32 cellular contexts compared by ENCODE assay signal in the genomic region with DNA sequence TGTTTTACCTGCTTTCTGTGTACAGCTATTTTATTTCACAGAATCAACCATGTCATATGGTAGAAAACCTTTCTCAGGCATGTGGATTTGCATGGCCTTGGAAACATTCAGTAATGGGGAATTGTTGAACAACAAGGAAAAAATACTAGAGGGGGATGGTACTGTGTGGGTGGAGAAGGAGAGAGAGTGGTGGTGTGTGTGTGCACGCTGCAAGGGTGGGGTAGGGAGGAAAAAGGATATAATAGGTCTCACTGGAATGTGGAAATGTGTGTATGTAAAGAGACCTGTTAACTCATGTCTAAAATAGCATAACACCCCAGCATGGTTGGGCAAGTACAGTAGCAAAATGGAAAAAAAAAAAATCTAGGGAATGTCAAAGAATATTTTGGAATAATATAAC.
A peak's percentile ranks its signal among the peaks of the same experiment; 100 is the strongest.
DNase-seq lines count a peak whose midpoint lies in the region; ATAC-seq and TF ChIP-seq lines count a peak whose summit lies in the region.
"Had no signal": no experiment of that assay in that cellular context is flagged by ENCODE, and none has a peak within 500 bp of the region (broad histone marks: within the 10 kb centered on the region; RNA-seq: fewer than 3 reads in every experiment).

No MANE protein-coding gene starts in this region.

- H3K14ac ChIP-seq in neuronal stem cell (ENCODE audit: low read length), result no peak overlapping the region

- H3K36me3 Mint-ChIP-seq in WTC11, result no peaks in the 10 kb centered on the region
- H3K36me3 Mint-ChIP-seq: activated CD4-positive, alpha-beta memory T cell treated with anti-CD3 and anti-CD28 coated beads for 36 hours; CD4-positive, CD25-positive, alpha-beta regulatory T cell; natural killer cell had no signal

- H4K91ac ChIP-seq in neuronal stem cell (ENCODE audit: low read depth, low read length, poor library complexity), result no peak overlapping the region

- no peaks in the 10 kb centered on the region for H3K9me2 ChIP-seq in HCT116 (ENCODE audit: insufficient read depth)

- no peaks in the 10 kb centered on the region for H3K79me1 ChIP-seq in neuronal stem cell (ENCODE audit: low read depth, low read length)

- TF ChIP-seq CTCF in HCT116 (IDR thresholded peaks at IDR 0.05 in 2 of 3, conservative IDR thresholded peaks at IDR 0.05 in 1 of 3; ENCODE audit: borderline replicate concordance in 1 of 3, insufficient read depth in 1 of 3, low read depth in 2 of 3, low read length in 2 of 3), result no peak
- no peak for TF ChIP-seq CTCF in WTC11 (IDR thresholded peaks at IDR 0.05)
- no peak for TF ChIP-seq CTCF in GM13976 (IDR thresholded peaks at IDR 0.05; ENCODE audit: borderline replicate concordance, control extremely low read depth, extremely low read depth, insufficient read depth, missing control alignments)

- H3K9ac ChIP-seq in HCT116 (ENCODE audit: low read length) (no peak overlapping the region), neuronal stem cell (ENCODE audit: low read depth, low read length, poor library complexity) (no peak overlapping the region)

- TF ChIP-seq POLR2A in HCT116 (IDR thresholded peaks at IDR 0.05; ENCODE audit: borderline replicate concordance, extremely low read depth, insufficient read depth, insufficient read length), result no peak

- DNase-seq in HCT116 (ENCODE audit: low read depth, low spot score) (no peak), WTC11 (ENCODE audit: low spot score) (no peak), epithelial cell of prostate (ENCODE audit: low read depth, low spot score) (peak; percentile 29), neuronal stem cell (ENCODE audit: low spot score) (no peak), GM13976 (ENCODE audit: low spot score) (no peak), AG08396 (ENCODE audit: low spot score) (no peak)
- no peak for DNase-seq in central memory CD4-positive, alpha-beta T cell
- DNase-seq: activated CD4-positive, alpha-beta memory T cell treated with anti-CD3 and anti-CD28 coated beads for 36 hours; activated CD4-positive, CD25-positive, alpha-beta regulatory T cell treated with anti-CD3 and anti-CD28 coated beads, Interleukin-2, amount 50 U/mL, for 72 hours; activated naive CD4-positive, alpha-beta T cell treated with Interleukin-2 at 50 U/mL for 16 hours; AML-193; Calu3; CD4-positive, CD25-positive, alpha-beta regulatory T cell; DMS79 treated with DMSO at 0.1 percent for 48 hours; erythroblast; GDM1; GOT3; heart left ventricle; Kasumi-1; kidney; lower lobe of right lung; mucosa of descending colon; natural killer cell; NCI-H1417; NCI-H2081 treated with DMSO at 0.1 percent for 48 hours; SHP77 treated with DMSO at 0.1 percent for 48 hours; small intestine; stimulated activated CD4-positive, alpha-beta T cell treated with anti-CD3 and anti-CD28 coated beads, Interleukin-1b, Interleukin-23, amount 100 ng/mL, for 48 hours; stimulated activated naive CD8-positive, alpha-beta T cell treated with anti-CD3 and anti-CD28 coated beads, Interleukin-15, Interleukin-2, amounts not matched to agents 100 U/mL and 50 U/mL, for 24 hours; T-helper 2 cell had no signal

- CTCF ChIA-PET in HCT116 (lab: Charles Lee) (no interaction called here), WTC11 (lab: Charles Lee) (no interaction called here)

- no peak overlapping the region for H2AK5ac ChIP-seq in neuronal stem cell (ENCODE audit: low read depth, low read length)

- no peak overlapping the region for H3K18ac ChIP-seq in neuronal stem cell (ENCODE audit: low read length)

- RAD21 ChIA-PET in HCT116 (lab: Charles Lee; ENCODE audit: low non-redundant PET in 1 of 2, low total read pairs in 2 of 2, uncharacterized antibody in 2 of 2, unreplicated experiment in 2 of 2), result no interaction called here

- no peak overlapping the region for H2BK12ac ChIP-seq in neuronal stem cell (ENCODE audit: low read length)

- H3K4me1 Mint-ChIP-seq in WTC11, result peaks cover 25% of the 10 kb centered on the region
- H3K4me1 Mint-ChIP-seq: CD4-positive, CD25-positive, alpha-beta regulatory T cell had no signal

- no peak overlapping the region for H3K4ac ChIP-seq in neuronal stem cell (ENCODE audit: low read length)

- no peaks in the 10 kb centered on the region; a peak in 1 of 4 replicates for H3K4me1 ChIP-seq in HCT116 (ENCODE audit: control insufficient read depth in 1 of 2, insufficient read depth in 2 of 2, low read length in 2 of 2)
- H3K4me1 ChIP-seq in neuronal stem cell (ENCODE audit: control insufficient read depth in 2 of 2, insufficient read depth in 1 of 2, low read depth in 1 of 2, low read length in 2 of 2), result peaks cover 5 to 18% of the 10 kb centered on the region in 2 donors
- H3K4me1 ChIP-seq: A549, lower lobe of right lung had no signal

- in situ Hi-C loops in GM13976 (cut with MboI; ENCODE audit: low sequenced_read_pairs, unreplicated experiment), result no loop called here

- H3K27ac ChIP-seq in HCT116 (ENCODE audit: low read depth, low read length) (no peak overlapping the region), epithelial cell of prostate (peak overlapping the region; percentile 38), neuronal stem cell (replicated peaks; ENCODE audit: low read length) (no peak overlapping the region)
- H3K27ac ChIP-seq: A549, heart left ventricle, lower lobe of right lung had no signal

- no peaks in the 10 kb centered on the region; the same call in 1 of the 2 replicates for H3K27me3 Mint-ChIP-seq in WTC11 (ENCODE audit: low read depth)
- H3K27me3 Mint-ChIP-seq: activated CD4-positive, alpha-beta memory T cell treated with anti-CD3 and anti-CD28 coated beads for 36 hours had no signal

- no peak overlapping the region for H3K23ac ChIP-seq in neuronal stem cell (ENCODE audit: low read depth, low read length, poor library complexity)

- H4K8ac ChIP-seq in neuronal stem cell (ENCODE audit: low read depth, low read length), result no peak overlapping the region

- intact Hi-C loops in HCT116 (cut with micrococcal nuclease), result no loop called here

- H4K20me1 ChIP-seq in HCT116 (ENCODE audit: insufficient read depth), result no peaks in the 10 kb centered on the region

- H3K4me2 ChIP-seq in HCT116 (ENCODE audit: low read length), result no peak overlapping the region
- no peak overlapping the region for H3K4me2 ChIP-seq in neuronal stem cell (ENCODE audit: insufficient read depth, low read length, poor library complexity, severe bottlenecking)
- H3K4me2 ChIP-seq: A549 had no signal

- H3K4me3 ChIP-seq in HCT116 (replicated peaks in 1 of 2; ENCODE audit: low read depth in 1 of 2, low read length in 2 of 2), result no peak overlapping the region
- no peak overlapping the region for H3K4me3 ChIP-seq in neuronal stem cell (ENCODE audit: low read length in 2 of 2)
- H3K4me3 ChIP-seq: A549, heart left ventricle, lower lobe of right lung, mucosa of descending colon had no signal

- peak overlapping the region; percentile 2; the same call in 1 of the 2 replicates for H3K27ac Mint-ChIP-seq in WTC11
- H3K27ac Mint-ChIP-seq: activated CD4-positive, alpha-beta memory T cell treated with anti-CD3 and anti-CD28 coated beads for 36 hours; CD4-positive, CD25-positive, alpha-beta regulatory T cell; natural killer cell had no signal

- POLR2A ChIA-PET in HCT116 (lab: Charles Lee), result no interaction called here
- POLR2A ChIA-PET in WTC11 (lab: Charles Lee), result interaction anchor here (0.7 kb wide), 1 partner anchor 54 kb away, joined by 3 read pairs; no protein-coding TSS in a partner anchor

- no peak overlapping the region for H2BK120ac ChIP-seq in neuronal stem cell (ENCODE audit: low read depth, low read length)

- no peaks in the 10 kb centered on the region for H3K36me3 ChIP-seq in HCT116 (ENCODE audit: control insufficient read depth in 1 of 2, insufficient read depth in 2 of 2, low read length in 2 of 2)
- no peaks in the 10 kb centered on the region for H3K36me3 ChIP-seq in neuronal stem cell (replicated peaks in 1 of 2; ENCODE audit: control insufficient read depth in 2 of 2, insufficient read depth in 2 of 2, low read length in 2 of 2)
- H3K36me3 ChIP-seq: heart left ventricle, lower lobe of right lung had no signal

- H2AFZ ChIP-seq in HCT116 (ENCODE audit: low read depth, low read length, poor library complexity, severe bottlenecking) (peak overlapping the region; percentile 26), neuronal stem cell (ENCODE audit: low read length) (peak overlapping the region; percentile 55)

- H3K9me3 Mint-ChIP-seq in WTC11, result no peaks in the 10 kb centered on the region
- H3K9me3 Mint-ChIP-seq: activated CD4-positive, alpha-beta memory T cell treated with anti-CD3 and anti-CD28 coated beads for 36 hours; CD4-positive, CD25-positive, alpha-beta regulatory T cell; natural killer cell had no signal

- H2BK5ac ChIP-seq in neuronal stem cell (ENCODE audit: low read length), result no peak overlapping the region

- H2BK15ac ChIP-seq in neuronal stem cell (ENCODE audit: low read length), result no peak overlapping the region

- ATAC-seq in HCT116, result no peak
- no peak; the same call in 1 of the 2 replicates for ATAC-seq in WTC11
- no peak for ATAC-seq in HG02852 (IDR thresholded peaks at IDR 0.05; ENCODE audit: unreplicated experiment)
- ATAC-seq: A549; heart left ventricle; lower lobe of right lung; mucosa of descending colon; natural killer cell; stimulated activated naive CD8-positive, alpha-beta T cell treated with anti-CD3 and anti-CD28 coated beads, Interleukin-15, Interleukin-2, amounts not matched to agents 100 U/mL and 50 U/mL, for 24 hours had no signal

- H3K4me3 Mint-ChIP-seq in WTC11, result no peak overlapping the region
- H3K4me3 Mint-ChIP-seq: activated CD4-positive, alpha-beta memory T cell treated with anti-CD3 and anti-CD28 coated beads for 36 hours; CD4-positive, CD25-positive, alpha-beta regulatory T cell; natural killer cell had no signal

- H3K79me2 ChIP-seq in HCT116 (ENCODE audit: insufficient read depth, low read length), result no peaks in the 10 kb centered on the region

- BruUV-seq in HCT116 (replicated peaks; lab: Mats Ljungman, UMichigan), result no TSS peak

- no peaks in the 10 kb centered on the region for H3K27me3 ChIP-seq in HCT116 (ENCODE audit: insufficient read depth, low read length)
- H3K27me3 ChIP-seq in neuronal stem cell (ENCODE audit: control insufficient read depth in 3 of 3, insufficient read depth in 3 of 3, low read depth in 1 of 3, low read length in 3 of 3), result no peaks in the 10 kb centered on the region
- H3K27me3 ChIP-seq: heart left ventricle had no signal

- no CpG with 5 or more reads among the region's 1 CpG for WGBS in neuronal stem cell (ENCODE audit: extremely low coverage in 2 of 2, insufficient read length in 2 of 2, insufficient replicate concordance in 1 of 2), 2 donors

- H3K9me3 ChIP-seq in HCT116 (ENCODE audit: control insufficient read depth in 1 of 2, insufficient read depth in 1 of 2, low read depth in 1 of 2, low read length in 2 of 2) (no peaks in the 10 kb centered on the region), neuronal stem cell (replicated peaks in 1 of 2; ENCODE audit: control insufficient read depth in 2 of 2, insufficient read depth in 1 of 2, low read depth in 1 of 2, low read length in 2 of 2) (no peaks in the 10 kb centered on the region)
- H3K9me3 ChIP-seq: A549, heart left ventricle, lower lobe of right lung, mucosa of descending colon had no signal

- no peak for TF ChIP-seq RAD21 in HCT116 (IDR thresholded peaks at IDR 0.05; ENCODE audit: low read depth)

TF ChIP-seq in HCT116, 20 proteins besides CTCF, POLR2A, EP300 and RAD21:
- no peak for TF ChIP-seq ZFX (IDR thresholded peaks at IDR 0.05)
- TF ChIP-seq FOSL1 (IDR thresholded peaks at IDR 0.05; ENCODE audit: low read depth), result no peak
TF ChIP-seq in HCT116: peak in this region for 0.

TF ChIP-seq in WTC11, 78 proteins besides CTCF, POLR2A, EP300 and RAD21 (continues in another document):
- TF ChIP-seq JUN (CRISPR knock-in tag; IDR thresholded peaks at IDR 0.05), result no peak
